ENCODE assay signal across 8 cellular contexts in the genomic region with DNA sequence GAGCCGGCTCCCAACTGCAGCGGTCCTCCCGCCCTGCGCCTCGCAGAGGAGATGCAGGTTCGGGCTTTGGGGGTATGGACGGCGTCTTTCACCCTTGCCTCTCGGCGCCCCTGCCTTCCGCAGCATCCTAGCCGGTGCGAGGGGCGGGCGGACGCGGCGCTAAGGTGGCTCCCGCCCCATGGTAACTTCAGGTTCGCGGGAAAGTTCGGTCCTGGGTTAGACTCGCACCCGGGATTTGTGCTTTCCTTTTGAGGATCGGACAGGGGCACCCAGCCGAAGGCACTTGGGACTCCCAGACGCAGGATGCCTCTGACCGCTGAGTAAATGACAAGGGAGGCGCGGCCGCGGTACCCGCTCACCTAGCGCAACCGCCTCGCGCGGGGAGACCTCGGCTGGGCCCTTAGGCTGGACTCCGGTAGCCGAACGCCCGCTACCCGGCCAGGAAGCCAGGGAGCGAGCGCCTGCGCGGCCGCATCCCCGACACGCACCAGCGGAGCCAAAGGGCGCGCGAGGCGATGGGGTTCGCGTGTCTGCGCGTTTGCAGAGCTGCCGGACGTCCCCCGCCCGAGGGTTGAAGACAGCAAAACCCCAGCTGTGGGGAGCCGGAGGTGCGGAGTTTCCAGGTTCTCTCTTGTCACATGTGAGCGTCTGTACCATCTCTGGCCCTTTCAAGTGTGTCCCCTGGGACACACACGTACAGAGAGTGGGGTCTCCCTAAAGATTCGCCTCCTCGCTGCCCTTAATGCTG. TPM values are rescaled to one million over a fixed set of nuclear protein-coding genes. Genes with fewer than 3 reads are reported as not detected.
DNase-seq lines count a peak whose midpoint lies in the region; ATAC-seq and TF ChIP-seq lines count a peak whose summit lies in the region.

No MANE protein-coding gene starts in this region.

- H3K4me3 ChIP-seq in BJ (ENCODE audit: low read depth, low read length) = peak overlapping the region; percentile 44
- H3K4me3 ChIP-seq in iPS-15b (ENCODE audit: low read depth, low read length) = peak overlapping the region; percentile 72

- CTCF ChIA-PET in BJ (lab: Yijun Ruan, JAX) = interaction anchor here (1.1 to 2.0 kb wide), 3 partner anchors 71 to 1119 kb away, joined by 3 to 8 read pairs (median 4); no protein-coding TSS in a partner anchor

- H3K9ac ChIP-seq in iPS-15b (ENCODE audit: low read depth, low read length) = no peak overlapping the region

- H3K9me3 Mint-ChIP-seq in activated naive CD4-positive, alpha-beta T cell treated with anti-CD3 and anti-CD28 coated beads, Interleukin-2, amount 50 U/mL, for 72 hours = no peaks in the 10 kb centered on the region
- no peaks in the 10 kb centered on the region for H3K9me3 Mint-ChIP-seq in stimulated activated effector memory CD8-positive, alpha-beta T cell treated with anti-CD3 and anti-CD28 coated beads, Interleukin-12 subunit alpha, Interleukin-12 subunit beta, amount 100 ng/mL, for 72 hours

- H3K4me1 ChIP-seq in iPS-15b (ENCODE audit: control insufficient read depth, insufficient read depth, low read length) = peaks cover 5% of the 10 kb centered on the region

- ATAC-seq in GM19043 (IDR thresholded peaks at IDR 0.05; ENCODE audit: low read depth, unreplicated experiment) = peak; percentile 39
- ATAC-seq in HG03460 (IDR thresholded peaks at IDR 0.05; ENCODE audit: unreplicated experiment) = peak; percentile 41
- peak; percentile 24 to 31 for ATAC-seq in activated naive CD4-positive, alpha-beta T cell treated with anti-CD3 and anti-CD28 coated beads, Interleukin-2, amount 50 U/mL, for 72 hours
- peak; percentile 31 for ATAC-seq in stimulated activated effector memory CD8-positive, alpha-beta T cell treated with anti-CD3 and anti-CD28 coated beads, Interleukin-12 subunit alpha, Interleukin-12 subunit beta, amount 100 ng/mL, for 72 hours

- DNase-seq in BJ (ENCODE audit: low read depth) (no peak), NCI-H2029 treated with DMSO at 0.1 percent for 48 hours (lab: John Stamatoyannopoulos, UW) (no peak), cerebellar nuclear complex (lab: John Stamatoyannopoulos, UW) (no peak)
- peak in 1 of 2 donors; percentile 22 for DNase-seq in activated naive CD4-positive, alpha-beta T cell treated with anti-CD3 and anti-CD28 coated beads, Interleukin-2, amount 50 U/mL, for 72 hours (ENCODE audit: low spot score in 2 of 2)
- DNase-seq in stimulated activated effector memory CD8-positive, alpha-beta T cell treated with anti-CD3 and anti-CD28 coated beads, Interleukin-12 subunit alpha, Interleukin-12 subunit beta, amount 100 ng/mL, for 72 hours (ENCODE audit: low spot score in 2 of 2) = peak in 1 of 2 donors; percentile 55

- H3K9me3 ChIP-seq in iPS-15b (ENCODE audit: control insufficient read depth, insufficient read depth, low read length) = no peaks in the 10 kb centered on the region

- H3K36me3 Mint-ChIP-seq in activated naive CD4-positive, alpha-beta T cell treated with anti-CD3 and anti-CD28 coated beads, Interleukin-2, amount 50 U/mL, for 72 hours = no peaks in the 10 kb centered on the region
- H3K36me3 Mint-ChIP-seq in stimulated activated effector memory CD8-positive, alpha-beta T cell treated with anti-CD3 and anti-CD28 coated beads, Interleukin-12 subunit alpha, Interleukin-12 subunit beta, amount 100 ng/mL, for 72 hours = no peaks in the 10 kb centered on the region

- no peak for TF ChIP-seq CTCF in BJ (IDR thresholded peaks at IDR 0.05; ENCODE audit: insufficient read depth, low read depth, low read length)

- POLR2A ChIA-PET in BJ (lab: Charles Lee) = no interaction called here

- no peak overlapping the region for H3K27ac Mint-ChIP-seq in activated naive CD4-positive, alpha-beta T cell treated with anti-CD3 and anti-CD28 coated beads, Interleukin-2, amount 50 U/mL, for 72 hours
- H3K27ac Mint-ChIP-seq in stimulated activated effector memory CD8-positive, alpha-beta T cell treated with anti-CD3 and anti-CD28 coated beads, Interleukin-12 subunit alpha, Interleukin-12 subunit beta, amount 100 ng/mL, for 72 hours = no peak overlapping the region

- H3K36me3 ChIP-seq in BJ (ENCODE audit: control insufficient read depth, insufficient read depth, low read length) = no peaks in the 10 kb centered on the region
- H3K36me3 ChIP-seq in iPS-15b (ENCODE audit: control insufficient read depth, insufficient read depth, low read length) = no peaks in the 10 kb centered on the region

- H3K27me3 ChIP-seq in BJ (ENCODE audit: control insufficient read depth, insufficient read depth, low read length) = peaks cover 42% of the 10 kb centered on the region
- peaks cover 61% of the 10 kb centered on the region for H3K27me3 ChIP-seq in iPS-15b (ENCODE audit: control insufficient read depth, insufficient read depth, low read length)

- peak overlapping the region; percentile 63 for H3K4me3 Mint-ChIP-seq in stimulated activated effector memory CD8-positive, alpha-beta T cell treated with anti-CD3 and anti-CD28 coated beads, Interleukin-12 subunit alpha, Interleukin-12 subunit beta, amount 100 ng/mL, for 72 hours

- H3K4me1 Mint-ChIP-seq in stimulated activated effector memory CD8-positive, alpha-beta T cell treated with anti-CD3 and anti-CD28 coated beads, Interleukin-12 subunit alpha, Interleukin-12 subunit beta, amount 100 ng/mL, for 72 hours = peaks cover 17% of the 10 kb centered on the region

RNA-seq across cellular contexts. Expression of a gene that starts 1.1 kb away (rescaled TPM):
- polyA plus RNA-seq in BJ (2011; rRNA removed) = not detected in 2 replicates
- polyA minus RNA-seq in BJ (2011; rRNA and poly(A)+ RNA removed) = not detected in 2 replicates
- total RNA-seq in activated naive CD4-positive, alpha-beta T cell treated with anti-CD3 and anti-CD28 coated beads, Interleukin-2, amount 50 U/mL, for 72 hours = not detected
